23 cellular contexts compared by ENCODE assay signal in genomic region chr7:22427122-22427503, GRCh38.
A peak's percentile ranks its signal among the peaks of the same experiment; 100 is the strongest.
DNase-seq lines count a peak whose midpoint lies in the region; ATAC-seq, FAIRE-seq and TF ChIP-seq lines count a peak whose summit lies in the region.
"Had no signal": no experiment of that assay in that cellular context is flagged by ENCODE, and none has a peak within 500 bp of the region (broad histone marks: within the 10 kb centered on the region; RNA-seq: fewer than 3 reads in every experiment).

No MANE protein-coding gene starts in this region.

- no peak overlapping the region for H3K4me3 ChIP-seq in HepG2 (replicated peaks in 1 of 3; ENCODE audit: insufficient read depth in 1 of 3, low read depth in 2 of 3, low read length in 3 of 3)
- no peak overlapping the region for H3K4me3 ChIP-seq in right lobe of liver
- no peak overlapping the region for H3K4me3 ChIP-seq in H1 (ENCODE audit: extremely low read depth in 1 of 4, insufficient read depth in 2 of 4, low read depth in 3 of 4, low read length in 4 of 4)
- H3K4me3 ChIP-seq in heart left ventricle, result no peak overlapping the region
- H3K4me3 ChIP-seq in CD8-positive, alpha-beta memory T cell (ENCODE audit: low read length), result no peak overlapping the region
- H3K4me3 ChIP-seq: SJSA1 had no signal

- H3K4me2 ChIP-seq in HepG2 (ENCODE audit: low read depth, low read length) (no peak overlapping the region), H1 (ENCODE audit: insufficient read depth in 1 of 2, low read depth in 2 of 2, low read length in 2 of 2) (no peak overlapping the region)
- H3K4me2 ChIP-seq: KMS-11 had no signal

- H3K9me3 ChIP-seq in HepG2 (ENCODE audit: low read length), result no peaks in the 10 kb centered on the region
- no peaks in the 10 kb centered on the region for H3K9me3 ChIP-seq in right lobe of liver
- no peaks in the 10 kb centered on the region for H3K9me3 ChIP-seq in H1 (ENCODE audit: insufficient read depth in 2 of 2, low read depth in 1 of 2, low read length in 1 of 2)
- no peaks in the 10 kb centered on the region for H3K9me3 ChIP-seq in heart left ventricle
- H3K9me3 ChIP-seq in CD8-positive, alpha-beta memory T cell (ENCODE audit: low read length), result no peaks in the 10 kb centered on the region
- H3K9me3 ChIP-seq: SJSA1 had no signal

- no peak overlapping the region for H3K18ac ChIP-seq in H1 (ENCODE audit: extremely low read depth, low read length)

- TF ChIP-seq CTCF in HepG2 (CRISPR knock-in tag; IDR thresholded peaks at IDR 0.05) (no peak), right lobe of liver (IDR thresholded peaks at IDR 0.05) (no peak), H1 (IDR thresholded peaks at IDR 0.05; ENCODE audit: control extremely low read depth in 1 of 3, insufficient read depth in 1 of 3, low read depth in 1 of 3, low read length in 3 of 3) (no peak), heart left ventricle (IDR thresholded peaks at IDR 0.05) (no peak)

- intact Hi-C loops in HepG2 (cut with micrococcal nuclease; ENCODE audit: unreplicated experiment), result no loop called here
- intact Hi-C loops in right lobe of liver (cut with DNase I), result no loop called here
- intact Hi-C loops in heart left ventricle (cut with DNase I), result loop anchor here in 1 of 10 donors (5.0 kb wide), 1 partner anchor 70 kb away; the partner anchor contains the start of gene RAPGEF5

- POLR2A ChIA-PET in HepG2 (lab: Yijun Ruan, JAX), result interaction anchor here (1.2 kb wide), 1 partner anchor 49 kb away, joined by 3 read pairs; no protein-coding TSS in a partner anchor
- POLR2A ChIA-PET in H1 (lab: Charles Lee; ENCODE audit: partially characterized antibody), result no interaction called here
- POLR2A ChIA-PET in CD8-positive, alpha-beta memory T cell (lab: Charles Lee), result no interaction called here

- no peaks in the 10 kb centered on the region for H3K79me1 ChIP-seq in H1 (ENCODE audit: low read depth, low read length)

- DNase-seq in HepG2 (ENCODE audit: low spot score), result no peak
- no peak for DNase-seq in right lobe of liver
- DNase-seq in NCI-H510A (lab: John Stamatoyannopoulos, UW), result peak; percentile 39
- DNase-seq in H1 (ENCODE audit: low read depth in 1 of 2, low spot score in 2 of 2), result no peak
- DNase-seq in naive B cell, result no peak
- no peak for DNase-seq in heart left ventricle
- no peak for DNase-seq in activated T-cell treated with anti-CD3 and anti-CD28 coated beads, Interleukin-2, amount 50 U/mL, for 72 hours
- DNase-seq in CD8-positive, alpha-beta memory T cell, result no peak
- DNase-seq: 8988T; C1 segment of cervical spinal cord; Calu3; CD8-positive, alpha-beta T cell; DMS79; H7; HFFc6; NCI-H1105 treated with DMSO at 0.1 percent for 48 hours; NCI-H1694 treated with DMSO at 0.1 percent for 48 hours; NCI-H2081 treated with DMSO at 0.1 percent for 48 hours; NCI-H446; NCI-H69 had no signal

- TF ChIP-seq POLR2A in HepG2 (IDR thresholded peaks at IDR 0.05; ENCODE audit: insufficient read depth in 1 of 2, low read depth in 2 of 2, low read length in 2 of 2) (no peak), right lobe of liver (IDR thresholded peaks at IDR 0.05) (no peak), H1 (IDR thresholded peaks at IDR 0.05; ENCODE audit: control extremely low read depth in 1 of 2, low read depth in 2 of 2, low read length in 2 of 2) (no peak), heart left ventricle (IDR thresholded peaks at IDR 0.05) (no peak)

- peak overlapping the region; percentile 82 for H2AK5ac ChIP-seq in H1 (ENCODE audit: low read depth, low read length)

- no peaks in the 10 kb centered on the region for H3K27me3 ChIP-seq in HepG2 (ENCODE audit: control insufficient read depth in 1 of 2, insufficient read depth in 2 of 2, low read length in 2 of 2)
- no peaks in the 10 kb centered on the region for H3K27me3 ChIP-seq in right lobe of liver
- H3K27me3 ChIP-seq in H1 (replicated peaks in 1 of 4; ENCODE audit: control insufficient read depth in 3 of 4, extremely low read depth in 1 of 4, insufficient read depth in 3 of 4, low read length in 3 of 4), result no peaks in the 10 kb centered on the region; a peak in 1 of 7 replicates
- H3K27me3 ChIP-seq in heart left ventricle, result no peaks in the 10 kb centered on the region
- no peaks in the 10 kb centered on the region for H3K27me3 ChIP-seq in CD8-positive, alpha-beta memory T cell (ENCODE audit: insufficient read depth, low read length, poor library complexity, severe bottlenecking)
- H3K27me3 ChIP-seq: SJSA1 had no signal

- H3K79me2 ChIP-seq in HepG2 (ENCODE audit: insufficient read depth, low read length) (no peaks in the 10 kb centered on the region), H1 (ENCODE audit: control insufficient read depth in 1 of 2, insufficient read depth in 2 of 2, low read length in 2 of 2) (no peaks in the 10 kb centered on the region)

- H3K4me1 Mint-ChIP-seq in naive B cell, result peaks cover 21 to 25% (median 22%) of the 10 kb centered on the region in 3 donors
- no peaks in the 10 kb centered on the region for H3K4me1 Mint-ChIP-seq in activated T-cell treated with anti-CD3 and anti-CD28 coated beads, Interleukin-2, amount 50 U/mL, for 72 hours (ENCODE audit: low read depth)
- no peaks in the 10 kb centered on the region for H3K4me1 Mint-ChIP-seq in CD8-positive, alpha-beta memory T cell

- TF ChIP-seq EP300 in HepG2 (IDR thresholded peaks at IDR 0.05; ENCODE audit: low read depth in 2 of 2, low read length in 2 of 2) (no peak), HepG2 (CRISPR knock-in tag; IDR thresholded peaks at IDR 0.05; ENCODE audit: borderline replicate concordance) (no peak), H1 (IDR thresholded peaks at IDR 0.05; ENCODE audit: borderline replicate concordance in 1 of 2, low read depth in 2 of 2, low read length in 2 of 2) (no peak)

- FAIRE-seq in HepG2 (lab: Jason Lieb, UNC), result no peak
- FAIRE-seq in H1 (lab: Jason Lieb, UNC), result no peak

- TF ChIP-seq RAD21 in HepG2 (CRISPR knock-in tag; IDR thresholded peaks at IDR 0.05) (no peak), H1 (IDR thresholded peaks at IDR 0.05 in 1 of 2, conservative IDR thresholded peaks at IDR 0.05 in 1 of 2; ENCODE audit: low read depth in 2 of 2, low read length in 2 of 2) (no peak)

- H3K14ac ChIP-seq in H1 (ENCODE audit: insufficient read length), result no peak overlapping the region

- no peak for ATAC-seq in HepG2
- ATAC-seq in right lobe of liver, result no peak
- no peak for ATAC-seq in naive B cell (ENCODE audit: low read depth in 2 of 2)
- ATAC-seq in heart left ventricle, result no peak
- no peak for ATAC-seq in activated T-cell treated with anti-CD3 and anti-CD28 coated beads, Interleukin-2, amount 50 U/mL, for 72 hours (replicated peaks in 1 of 2)
- ATAC-seq: CD8-positive, alpha-beta T cell; Right ventricle myocardium inferior had no signal

- H3K27ac Mint-ChIP-seq in naive B cell, result peak overlapping the region in 4 of 6 donors; percentile 0 to 87 (median 46)
- H3K27ac Mint-ChIP-seq in activated T-cell treated with anti-CD3 and anti-CD28 coated beads, Interleukin-2, amount 50 U/mL, for 72 hours, result no peak overlapping the region
- no peak overlapping the region for H3K27ac Mint-ChIP-seq in CD8-positive, alpha-beta memory T cell
- H3K27ac Mint-ChIP-seq: CD8-positive, alpha-beta T cell; HFFc6 had no signal

- no peak overlapping the region for H4K91ac ChIP-seq in H1 (replicated peaks; ENCODE audit: insufficient read length, low read length)

- in situ Hi-C loops in HepG2 (cut with HindIII; ENCODE audit: extremely low pct_ligation_motif_present, low pct_unique_long_range_greater_than_20kb), result no loop called here

- H3K27ac ChIP-seq in HepG2 (ENCODE audit: extremely low read length, insufficient read depth, low read length), result no peak overlapping the region
- H3K27ac ChIP-seq in right lobe of liver, result no peak overlapping the region
- H3K27ac ChIP-seq in H1 (ENCODE audit: low read depth, low read length), result no peak overlapping the region
- H3K27ac ChIP-seq in heart left ventricle, result no peak overlapping the region
- no peak overlapping the region for H3K27ac ChIP-seq in CD8-positive, alpha-beta memory T cell (ENCODE audit: low read depth, low read length)
- H3K27ac ChIP-seq: KMS-11, SJSA1 had no signal

- 62% methylated on average over 3 of the region's 3 CpGs for WGBS in HepG2 (ENCODE audit: low lambda C conversion rate)
- 80% methylated on average over 3 of the region's 3 CpGs for WGBS in right lobe of liver (ENCODE audit: insufficient coverage, low coverage, low lambda C conversion rate, missing lambda C conversion rate)
- WGBS in H1 (ENCODE audit: extremely low coverage in 1 of 2, insufficient coverage in 1 of 2, insufficient read length in 1 of 2, insufficient replicate concordance in 2 of 2, low coverage in 1 of 2, low lambda C conversion rate in 2 of 2, missing lambda C conversion rate in 1 of 2), 2 experiments, result 86% methylated on average over 3 of the region's 3 CpGs; no CpG with 5 or more reads in 1 of the 2 experiments
- 89 to 93% (median 92%) methylated on average over 3 of the region's 3 CpGs for WGBS in heart left ventricle, 4 donors

- no peak overlapping the region for H2BK5ac ChIP-seq in H1 (ENCODE audit: low read depth, low read length)

- CTCF ChIA-PET in HepG2 (lab: Yijun Ruan, JAX; ENCODE audit: low intra/inter-chr PET ratio, low total read pairs) (no interaction called here), H1 (lab: Charles Lee; ENCODE audit: partially characterized antibody) (interaction anchor here (0.8 to 1.2 kb wide), 4 partner anchors 8 to 410 kb away, joined by 3 to 4 read pairs (median 4); no protein-coding TSS in a partner anchor)
- CTCF ChIA-PET in CD8-positive, alpha-beta memory T cell (lab: Charles Lee), result no interaction called here

- no peak overlapping the region for H4K8ac ChIP-seq in H1 (ENCODE audit: extremely low read depth, insufficient read depth, low read length)

- no peaks in the 10 kb centered on the region for H3K27me3 Mint-ChIP-seq in naive B cell
- no peaks in the 10 kb centered on the region for H3K27me3 Mint-ChIP-seq in activated T-cell treated with anti-CD3 and anti-CD28 coated beads, Interleukin-2, amount 50 U/mL, for 72 hours (ENCODE audit: low read depth)
- peaks cover 0 to 2% of the 10 kb centered on the region in 2 donors for H3K27me3 Mint-ChIP-seq in CD8-positive, alpha-beta memory T cell

- no peaks in the 10 kb centered on the region for H3K36me3 ChIP-seq in HepG2 (replicated peaks in 1 of 2; ENCODE audit: control insufficient read depth in 1 of 2, insufficient read depth in 2 of 2, low read length in 2 of 2)
- H3K36me3 ChIP-seq in right lobe of liver, result no peaks in the 10 kb centered on the region
- H3K36me3 ChIP-seq in H1 (ENCODE audit: control insufficient read depth in 2 of 4, insufficient read depth in 4 of 4, low read length in 3 of 4), result no peaks in the 10 kb centered on the region
- H3K36me3 ChIP-seq in heart left ventricle, result no peaks in the 10 kb centered on the region
- H3K36me3 ChIP-seq in CD8-positive, alpha-beta memory T cell (ENCODE audit: insufficient read depth, low read length), result no peaks in the 10 kb centered on the region
- H3K36me3 ChIP-seq: SJSA1 had no signal

- H3K4me3 Mint-ChIP-seq in naive B cell, result peak overlapping the region in 1 of 8 donors; percentile 2
- H3K4me3 Mint-ChIP-seq in activated T-cell treated with anti-CD3 and anti-CD28 coated beads, Interleukin-2, amount 50 U/mL, for 72 hours, result no peak overlapping the region
- no peak overlapping the region for H3K4me3 Mint-ChIP-seq in CD8-positive, alpha-beta memory T cell
- H3K4me3 Mint-ChIP-seq: CD8-positive, alpha-beta T cell; HFFc6 had no signal

- H3K4me1 ChIP-seq in HepG2 (ENCODE audit: insufficient read depth, low read length), result peaks cover 43% of the 10 kb centered on the region
- no peaks in the 10 kb centered on the region for H3K4me1 ChIP-seq in right lobe of liver
- H3K4me1 ChIP-seq in H1 (replicated peaks in 1 of 4; ENCODE audit: control insufficient read depth in 3 of 4, insufficient read depth in 4 of 4, low read length in 3 of 4), result no peaks in the 10 kb centered on the region
- peaks cover 0 to 2% (median 0%) of the 10 kb centered on the region in 12 donors for H3K4me1 ChIP-seq in heart left ventricle
- no peaks in the 10 kb centered on the region for H3K4me1 ChIP-seq in CD8-positive, alpha-beta memory T cell (ENCODE audit: insufficient read depth, low read length)
- H3K4me1 ChIP-seq: SJSA1 had no signal

- H2BK15ac ChIP-seq in H1 (ENCODE audit: low read length), result no peak overlapping the region

- H2BK12ac ChIP-seq in H1 (ENCODE audit: low read depth, low read length), result peak overlapping the region; percentile 43; the same call in 1 of the 2 replicates

- H3K23ac ChIP-seq in H1 (ENCODE audit: insufficient read length), result no peak overlapping the region

- H2BK120ac ChIP-seq in H1 (replicated peaks; ENCODE audit: low read depth, low read length), result no peak overlapping the region

- H2BK20ac ChIP-seq in H1 (ENCODE audit: low read length), result no peak overlapping the region; the same call in 1 of the 2 replicates

- H4K5ac ChIP-seq in H1 (ENCODE audit: insufficient read length, low read depth, low read length), result no peak overlapping the region

- H3K23me2 ChIP-seq in H1 (ENCODE audit: low read depth, low read length), result no peaks in the 10 kb centered on the region

- H4K20me1 ChIP-seq in HepG2 (ENCODE audit: insufficient read depth, low read length) (no peaks in the 10 kb centered on the region), H1 (replicated peaks in 1 of 2; ENCODE audit: control insufficient read depth in 1 of 2, insufficient read depth in 2 of 2, low read length in 2 of 2) (no peaks in the 10 kb centered on the region)

- peaks cover 0 to 2% (median 0%) of the 10 kb centered on the region in 7 donors for H3K9me3 Mint-ChIP-seq in naive B cell
- no peaks in the 10 kb centered on the region for H3K9me3 Mint-ChIP-seq in activated T-cell treated with anti-CD3 and anti-CD28 coated beads, Interleukin-2, amount 50 U/mL, for 72 hours
- H3K9me3 Mint-ChIP-seq in CD8-positive, alpha-beta memory T cell, result no peaks in the 10 kb centered on the region
- H3K9me3 Mint-ChIP-seq: CD8-positive, alpha-beta T cell; HFFc6 had no signal

- no peak overlapping the region for H3K4ac ChIP-seq in H1 (replicated peaks; ENCODE audit: insufficient read length, low read depth, low read length)

- H3K9ac ChIP-seq in HepG2 (ENCODE audit: insufficient read depth, low read depth, low read length) (no peak overlapping the region), H1 (replicated peaks in 1 of 4; ENCODE audit: extremely low read depth in 1 of 4, low read depth in 3 of 4, low read length in 3 of 4) (no peak overlapping the region)
- H3K9ac ChIP-seq: KMS-11 had no signal

- H2AFZ ChIP-seq in HepG2 (ENCODE audit: low read length) (peak overlapping the region; percentile 7), H1 (ENCODE audit: low read length) (no peak overlapping the region)

- peaks cover 6 to 9% of the 10 kb centered on the region in 2 donors for H3K36me3 Mint-ChIP-seq in naive B cell
- no peaks in the 10 kb centered on the region for H3K36me3 Mint-ChIP-seq in activated T-cell treated with anti-CD3 and anti-CD28 coated beads, Interleukin-2, amount 50 U/mL, for 72 hours (ENCODE audit: insufficient read depth in 2 of 2)
- no peaks in the 10 kb centered on the region for H3K36me3 Mint-ChIP-seq in CD8-positive, alpha-beta memory T cell
- H3K36me3 Mint-ChIP-seq: CD8-positive, alpha-beta T cell had no signal

- no peak overlapping the region for H3K56ac ChIP-seq in H1 (replicated peaks; ENCODE audit: insufficient read length, low read depth, low read length)

- no TSS peak for BruUV-seq in HepG2 (replicated peaks; lab: Mats Ljungman, UMichigan)

Comparison
In these comparisons a context has a peak if more than half of its experiments do, and no peak if none do; other contexts are left out.
1. H3K27ac Mint-ChIP-seq: peak in naive B cell (4 of 6); none in activated T-cell treated with anti-CD3 and anti-CD28 coated beads, Interleukin-2, amount 50 U/mL, for 72 hours (single experiment) and CD8-positive, alpha-beta memory T cell (0 of 8).